Comparison of ENCODE assay signal across 18 cellular contexts in the genomic region with DNA sequence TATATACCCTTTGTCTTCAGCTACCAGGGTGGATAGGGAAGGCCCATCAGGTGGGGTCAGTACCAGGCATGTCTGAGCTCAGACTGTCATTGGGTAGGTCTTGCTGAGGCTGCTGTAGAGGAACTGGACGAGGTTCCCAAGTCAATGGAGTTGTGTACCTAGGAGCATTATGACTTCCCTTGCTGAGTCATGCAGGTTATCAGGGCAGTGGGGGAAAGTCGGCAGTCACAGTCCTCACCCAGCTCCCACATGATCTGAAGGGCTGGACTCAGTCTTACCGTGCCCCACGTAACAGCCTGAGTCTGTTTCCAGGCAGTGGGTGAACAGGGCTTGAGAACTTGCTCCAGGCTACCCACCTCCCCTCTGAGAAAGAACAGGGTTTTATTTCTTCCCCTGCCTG.
DNase-seq lines count a peak whose midpoint lies in the region; ATAC-seq, FAIRE-seq and TF ChIP-seq lines count a peak whose summit lies in the region.
"Had no signal": no experiment of that assay in that cellular context is flagged by ENCODE, and none has a peak within 500 bp of the region (broad histone marks: within the 10 kb centered on the region; RNA-seq: fewer than 3 reads in every experiment).

No MANE protein-coding gene starts in this region.

- no peak overlapping the region for H3K4me2 ChIP-seq in K562 (ENCODE audit: insufficient read depth, low read length)
- H3K4me2 ChIP-seq: BLaER1 treated with 17β-estradiol and CSF1 and Interleukin-3, amounts not matched to agents 10 nM and 100 nM had no signal

- no peak overlapping the region for H2AFZ ChIP-seq in K562 (ENCODE audit: low read depth, low read length)

- WGBS in K562 (ENCODE audit: insufficient coverage, low coverage, missing lambda C conversion rate), result 0% methylated on average over 4 of the region's 4 CpGs

- CTCF ChIA-PET in K562 (lab: Yijun Ruan, JAX; ENCODE audit: low intra/inter-chr PET ratio), result no interaction called here

- in situ Hi-C loops in K562 (cut with MboI), result loop anchor here (25.0 kb wide), 1 partner anchor 1160 kb away; no protein-coding TSS in a partner anchor

- H3K9me1 ChIP-seq in K562 (ENCODE audit: control insufficient read depth, insufficient read depth, low read length), result no peaks in the 10 kb centered on the region

- H3K9ac ChIP-seq in K562 (ENCODE audit: insufficient read depth in 1 of 2, low read depth in 2 of 2, low read length in 2 of 2), result no peak overlapping the region
- H3K9ac ChIP-seq: BLaER1 treated with 17β-estradiol and CSF1 and Interleukin-3, amounts not matched to agents 10 nM and 100 nM had no signal

- H3K36me3 ChIP-seq in K562 (ENCODE audit: control insufficient read depth, insufficient read depth, low read length) (no peaks in the 10 kb centered on the region), mucosa of descending colon (ENCODE audit: low read depth) (no peaks in the 10 kb centered on the region)
- H3K36me3 ChIP-seq: BLaER1 treated with 17β-estradiol and CSF1 and Interleukin-3, amounts not matched to agents 10 nM and 100 nM had no signal

- H3K4me3 ChIP-seq in K562 (no peak overlapping the region), mucosa of descending colon (no peak overlapping the region)
- H3K4me3 ChIP-seq: BLaER1 treated with 17β-estradiol and CSF1 and Interleukin-3, amounts not matched to agents 10 nM and 100 nM had no signal

- ATAC-seq in K562 (no peak), mucosa of descending colon (peak; percentile 96)

- intact Hi-C loops in K562 (cut with micrococcal nuclease), result no loop called here
- intact Hi-C loops in mucosa of descending colon (cut with DNase I, micrococcal nuclease), result no loop called here

- POLR2A ChIA-PET in K562 (lab: Yijun Ruan, JAX), result no interaction called here

- FAIRE-seq in K562 (lab: Jason Lieb, UNC), result no peak
- FAIRE-seq: GM12892, GM19239 had no signal

- H3K79me2 ChIP-seq in K562 (ENCODE audit: control insufficient read depth, insufficient read depth, low read length), result no peaks in the 10 kb centered on the region

- H4K20me1 ChIP-seq in K562 (replicated peaks; ENCODE audit: control insufficient read depth, insufficient read depth, low read length), result no peaks in the 10 kb centered on the region
- H4K20me1 ChIP-seq: BLaER1 treated with 17β-estradiol and CSF1 and Interleukin-3, amounts not matched to agents 10 nM and 100 nM had no signal

- H3K27ac ChIP-seq in K562 (ENCODE audit: extremely low read depth, low read depth, low read length), result no peak overlapping the region
- H3K27ac ChIP-seq: BLaER1 treated with 17β-estradiol and CSF1 and Interleukin-3, amounts not matched to agents 10 nM and 100 nM had no signal

- H3K9me3 ChIP-seq in K562 (replicated peaks; ENCODE audit: control insufficient read depth, insufficient read depth, low read depth, low read length), result no peaks in the 10 kb centered on the region
- no peaks in the 10 kb centered on the region for H3K9me3 ChIP-seq in mucosa of descending colon

- no TSS peak for BruUV-seq in K562 (replicated peaks; lab: Mats Ljungman, UMichigan)

- TF ChIP-seq CTCF in K562 (IDR thresholded peaks at IDR 0.05 in 2 of 3, conservative IDR thresholded peaks at IDR 0.05 in 1 of 3; ENCODE audit: insufficient read depth in 2 of 3, low read depth in 1 of 3, low read length in 3 of 3) (no peak), mucosa of descending colon (IDR thresholded peaks at IDR 0.05) (no peak)

- TF ChIP-seq POLR2A in K562 (conservative IDR thresholded peaks at IDR 0.05), result no peak

- TF ChIP-seq RAD21 in K562 (CRISPR knock-in tag; conservative IDR thresholded peaks at IDR 0.05 in 1 of 2, IDR thresholded peaks at IDR 0.05 in 1 of 2), result no peak

- no peaks in the 10 kb centered on the region for H3K27me3 ChIP-seq in K562 (ENCODE audit: control insufficient read depth in 2 of 2, insufficient read depth in 2 of 2, low read length in 2 of 2)
- H3K27me3 ChIP-seq: BLaER1 treated with 17β-estradiol and CSF1 and Interleukin-3, amounts not matched to agents 10 nM and 100 nM had no signal

- H3K4me1 ChIP-seq in K562 (replicated peaks in 1 of 2; ENCODE audit: control insufficient read depth in 2 of 2, insufficient read depth in 2 of 2, low read length in 2 of 2) (no peaks in the 10 kb centered on the region), mucosa of descending colon (ENCODE audit: low read depth) (no peaks in the 10 kb centered on the region)

- peak; percentile 9 for DNase-seq in NCI-H748 (lab: John Stamatoyannopoulos, UW; ENCODE audit: unreplicated experiment)
- DNase-seq in NCI-H748 treated with DMSO at 0.1 percent for 48 hours (lab: John Stamatoyannopoulos, UW), result no peak
- peak in 1 of 4 experiments; percentile 3 for DNase-seq in K562 (ENCODE audit: extremely low read depth in 1 of 4, low spot score in 3 of 4)
- DNase-seq in mucosa of descending colon, result no peak
- no peak for DNase-seq in NCI-H2227 (lab: John Stamatoyannopoulos, UW; ENCODE audit: unreplicated experiment)
- no peak for DNase-seq in activated effector memory CD4-positive, alpha-beta T cell treated with Interleukin-2 at 50 U/mL for 16 hours
- no peak for DNase-seq in NCI-H1694 (lab: John Stamatoyannopoulos, UW)
- DNase-seq: ACHN; CD4-positive, CD25-positive, alpha-beta regulatory T cell; DND-41; GDM1; GOT3; HCEC 1CT; HFFc6; KBM-7 had no signal

- TF ChIP-seq EP300 in K562 (IDR thresholded peaks at IDR 0.05; ENCODE audit: low read length), result no peak

TF ChIP-seq in K562, 482 proteins besides CTCF, POLR2A, EP300 and RAD21:
- TF ChIP-seq NFE2 (IDR thresholded peaks at IDR 0.05; ENCODE audit: low read depth) (peak; percentile 35; the same call in 1 of the 2 replicates), SIN3B (IDR thresholded peaks at IDR 0.05; ENCODE audit: low read depth) (no peak)
